ENCODE assay signal across 24 cellular contexts in the genomic region with DNA sequence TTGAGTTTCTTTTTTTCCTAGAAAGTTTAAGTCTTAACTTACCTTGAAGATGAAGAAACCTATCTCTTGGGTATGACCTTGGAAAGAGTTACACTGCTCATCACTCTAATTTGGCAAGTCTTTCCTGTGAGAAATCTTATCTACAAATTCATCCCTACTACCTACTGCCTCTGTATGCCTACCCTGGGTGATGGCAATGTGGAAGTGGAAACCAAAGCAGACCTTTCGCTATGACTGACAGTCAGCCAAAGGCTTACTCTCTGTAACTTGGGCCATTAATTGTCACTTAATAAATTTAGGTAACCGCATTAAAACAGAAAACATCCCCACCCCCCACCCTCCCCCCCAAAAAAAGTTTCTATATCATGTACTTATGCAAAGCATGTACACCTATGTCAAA.
DNase-seq lines count a peak whose midpoint lies in the region; ATAC-seq, FAIRE-seq and TF ChIP-seq lines count a peak whose summit lies in the region.
"Had no signal": no experiment of that assay in that cellular context is flagged by ENCODE, and none has a peak within 500 bp of the region (broad histone marks: within the 10 kb centered on the region; RNA-seq: fewer than 3 reads in every experiment).

No MANE protein-coding gene starts in this region.

- H3K79me2 ChIP-seq in GM12878 (ENCODE audit: control insufficient read depth, insufficient read depth, low read length), result no peaks in the 10 kb centered on the region

- TF ChIP-seq POLR2A in GM12892 (IDR thresholded peaks at IDR 0.05; ENCODE audit: low read depth, low read length), result no peak
- TF ChIP-seq POLR2A in GM12878 (IDR thresholded peaks at IDR 0.05; ENCODE audit: low read depth, low read length), result no peak

- no peak overlapping the region for H3K27ac Mint-ChIP-seq in activated naive CD8-positive, alpha-beta T cell treated with anti-CD3 and anti-CD28 coated beads, Interleukin-2, amount 50 U/mL, for 24 hours
- H3K27ac Mint-ChIP-seq in activated naive CD8-positive, alpha-beta T cell treated with anti-CD3 and anti-CD28 coated beads for 36 hours, result no peak overlapping the region
- H3K27ac Mint-ChIP-seq in WTC11, result no peak overlapping the region
- H3K27ac Mint-ChIP-seq: B cell; CD4-positive, alpha-beta T cell; CD8-positive, alpha-beta T cell had no signal

- no peaks in the 10 kb centered on the region for H3K4me1 ChIP-seq in GM12878 (ENCODE audit: control insufficient read depth, insufficient read depth, low read length)
- H3K4me1 ChIP-seq: A549; BLaER1 treated with 17β-estradiol and CSF1 and Interleukin-3, amounts not matched to agents 10 nM and 100 nM; Caco-2 had no signal

- no peak overlapping the region for H3K27ac ChIP-seq in GM12878 (ENCODE audit: control insufficient read depth, insufficient read depth)
- H3K27ac ChIP-seq: 22Rv1; A549; BLaER1 treated with 17β-estradiol and CSF1 and Interleukin-3, amounts not matched to agents 10 nM and 100 nM; C4-2B had no signal

- no TSS peak for BruUV-seq in GM12878 (replicated peaks; lab: Mats Ljungman, UMichigan)

- no peaks in the 10 kb centered on the region for H4K20me1 ChIP-seq in GM12878 (ENCODE audit: control insufficient read depth, insufficient read depth)
- H4K20me1 ChIP-seq: BLaER1 treated with 17β-estradiol and CSF1 and Interleukin-3, amounts not matched to agents 10 nM and 100 nM had no signal

- no peaks in the 10 kb centered on the region for H3K9me3 Mint-ChIP-seq in activated naive CD8-positive, alpha-beta T cell treated with anti-CD3 and anti-CD28 coated beads, Interleukin-2, amount 50 U/mL, for 24 hours
- no peaks in the 10 kb centered on the region for H3K9me3 Mint-ChIP-seq in activated naive CD8-positive, alpha-beta T cell treated with anti-CD3 and anti-CD28 coated beads for 36 hours
- no peaks in the 10 kb centered on the region for H3K9me3 Mint-ChIP-seq in WTC11
- H3K9me3 Mint-ChIP-seq: CD4-positive, alpha-beta T cell; CD8-positive, alpha-beta T cell had no signal

- peak; percentile 33 for ATAC-seq in activated naive CD8-positive, alpha-beta T cell treated with anti-CD3 and anti-CD28 coated beads, Interleukin-2, amount 50 U/mL, for 24 hours
- ATAC-seq in GM18868 (IDR thresholded peaks at IDR 0.05; ENCODE audit: unreplicated experiment) (peak; percentile 63), GM12878 (no peak), WTC11 (no peak)
- ATAC-seq: A549; CD8-positive, alpha-beta T cell had no signal

- FAIRE-seq in GM12892 (lab: Jason Lieb, UNC), result peak; percentile 9
- no peak for FAIRE-seq in GM12878 (lab: Jason Lieb, UNC)
- FAIRE-seq: A549, D721Med, GM12891 had no signal

- no peaks in the 10 kb centered on the region for H3K27me3 Mint-ChIP-seq in activated naive CD8-positive, alpha-beta T cell treated with anti-CD3 and anti-CD28 coated beads, Interleukin-2, amount 50 U/mL, for 24 hours
- no peaks in the 10 kb centered on the region for H3K27me3 Mint-ChIP-seq in activated naive CD8-positive, alpha-beta T cell treated with anti-CD3 and anti-CD28 coated beads for 36 hours
- no peaks in the 10 kb centered on the region for H3K27me3 Mint-ChIP-seq in WTC11 (ENCODE audit: low read depth)
- H3K27me3 Mint-ChIP-seq: B cell; CD4-positive, alpha-beta T cell had no signal

- no peak for TF ChIP-seq EP300 in GM12878 (IDR thresholded peaks at IDR 0.05; ENCODE audit: borderline replicate concordance in 1 of 2, control insufficient read depth in 1 of 2, low read depth in 2 of 2, low read length in 2 of 2)

- TF ChIP-seq RAD21 in GM12878 (IDR thresholded peaks at IDR 0.05; ENCODE audit: insufficient read depth, low read depth, low read length), result no peak

- H2AFZ ChIP-seq in GM12878 (ENCODE audit: control insufficient read depth, low read depth, low read length), result no peak overlapping the region

- H3K9ac ChIP-seq in GM12878 (ENCODE audit: control insufficient read depth, insufficient read depth, low read length), result no peak overlapping the region
- H3K9ac ChIP-seq: BLaER1 treated with 17β-estradiol and CSF1 and Interleukin-3, amounts not matched to agents 10 nM and 100 nM had no signal

- H3K4me3 ChIP-seq in GM12878, result no peak overlapping the region
- H3K4me3 ChIP-seq: A549; BLaER1 treated with 17β-estradiol and CSF1 and Interleukin-3, amounts not matched to agents 10 nM and 100 nM had no signal

- no peak overlapping the region for H3K4me3 Mint-ChIP-seq in activated naive CD8-positive, alpha-beta T cell treated with anti-CD3 and anti-CD28 coated beads, Interleukin-2, amount 50 U/mL, for 24 hours
- H3K4me3 Mint-ChIP-seq in activated naive CD8-positive, alpha-beta T cell treated with anti-CD3 and anti-CD28 coated beads for 36 hours, result no peak overlapping the region
- no peak overlapping the region for H3K4me3 Mint-ChIP-seq in WTC11
- H3K4me3 Mint-ChIP-seq: B cell; CD4-positive, alpha-beta T cell; CD8-positive, alpha-beta T cell had no signal

- peaks cover 14% of the 10 kb centered on the region for H3K4me1 Mint-ChIP-seq in activated naive CD8-positive, alpha-beta T cell treated with anti-CD3 and anti-CD28 coated beads, Interleukin-2, amount 50 U/mL, for 24 hours
- H3K4me1 Mint-ChIP-seq in activated naive CD8-positive, alpha-beta T cell treated with anti-CD3 and anti-CD28 coated beads for 36 hours, result peaks cover 8% of the 10 kb centered on the region
- no peaks in the 10 kb centered on the region for H3K4me1 Mint-ChIP-seq in WTC11
- H3K4me1 Mint-ChIP-seq: B cell had no signal

- 50% methylated on average over 2 of the region's 2 CpGs for WGBS in GM12878 (ENCODE audit: insufficient coverage, insufficient replicate concordance, low lambda C conversion rate, missing lambda C conversion rate)

- peaks cover 0 to 1% of the 10 kb centered on the region in 2 experiments for H3K36me3 ChIP-seq in GM12878 (ENCODE audit: control insufficient read depth in 2 of 2, insufficient read depth in 2 of 2, low read length in 1 of 2)

- intact Hi-C loops in GM12878 (cut with micrococcal nuclease; ENCODE audit: unreplicated experiment), result no loop called here

- RAD21 ChIA-PET in GM12878 (lab: Charles Lee; ENCODE audit: unreplicated experiment), result no interaction called here

- peaks cover 22% of the 10 kb centered on the region for H3K36me3 Mint-ChIP-seq in activated naive CD8-positive, alpha-beta T cell treated with anti-CD3 and anti-CD28 coated beads, Interleukin-2, amount 50 U/mL, for 24 hours (ENCODE audit: low read depth)
- peaks cover 14% of the 10 kb centered on the region for H3K36me3 Mint-ChIP-seq in activated naive CD8-positive, alpha-beta T cell treated with anti-CD3 and anti-CD28 coated beads for 36 hours
- H3K36me3 Mint-ChIP-seq in WTC11, result no peaks in the 10 kb centered on the region

- in situ Hi-C loops in GM12878 (cut with MboI), result no loop called here

- CTCF ChIA-PET in GM12878 (lab: Yijun Ruan, JAX), result interaction anchor here (0.9 to 1.7 kb wide), 2 partner anchors 9 to 94 kb away, joined by 3 to 4 read pairs; no protein-coding TSS in a partner anchor
- CTCF ChIA-PET in WTC11 (lab: Charles Lee), result interaction anchor here (1.4 kb wide), 1 partner anchor 9 kb away, joined by 3 read pairs; no protein-coding TSS in a partner anchor

- no peak overlapping the region for H3K4me2 ChIP-seq in GM12878 (ENCODE audit: control insufficient read depth, insufficient read depth)
- H3K4me2 ChIP-seq: A549; BLaER1 treated with 17β-estradiol and CSF1 and Interleukin-3, amounts not matched to agents 10 nM and 100 nM had no signal

- DNase-seq in activated naive CD8-positive, alpha-beta T cell treated with anti-CD3 and anti-CD28 coated beads, Interleukin-2, amount 50 U/mL, for 24 hours, result no peak
- DNase-seq in activated naive CD8-positive, alpha-beta T cell treated with anti-CD3 and anti-CD28 coated beads for 36 hours, result no peak
- DNase-seq in GM12892 (ENCODE audit: insufficient read length) (no peak), GM12878 (ENCODE audit: low read depth, low spot score) (peak; percentile 7), DMS53 treated with DMSO at 0.1 percent for 48 hours (lab: John Stamatoyannopoulos, UW; ENCODE audit: unreplicated experiment) (no peak), WTC11 (ENCODE audit: low spot score) (no peak)
- DNase-seq in activated naive CD4-positive, alpha-beta T cell treated with Interleukin-2 at 50 U/mL for 16 hours, result no peak
- DNase-seq: AML-193; Caco-2; Calu3; CD4-positive, alpha-beta T cell; CD8-positive, alpha-beta T cell; DMS79; DND-41; EL; GDM1 had no signal

- SMC1A ChIA-PET in GM12878 (lab: Charles Lee; ENCODE audit: uncharacterized antibody, unreplicated experiment), result interaction anchor here (0.9 to 1.4 kb wide), 2 partner anchors 8 to 10 kb away, joined by 4 to 5 read pairs; no protein-coding TSS in a partner anchor

- no peaks in the 10 kb centered on the region for H3K9me3 ChIP-seq in GM12878 (replicated peaks; ENCODE audit: control insufficient read depth, insufficient read depth, low read length)
- H3K9me3 ChIP-seq: A549; BLaER1 treated with 17β-estradiol and CSF1 and Interleukin-3, amounts not matched to agents 10 nM and 100 nM; Caco-2 had no signal

- TF ChIP-seq CTCF in GM12878 (IDR thresholded peaks at IDR 0.05 in 2 of 3, conservative IDR thresholded peaks at IDR 0.05 in 1 of 3; ENCODE audit: control insufficient read depth in 2 of 3, extremely low read depth in 1 of 3, insufficient read depth in 1 of 3, low read depth in 3 of 3, low read length in 3 of 3) (no peak), WTC11 (IDR thresholded peaks at IDR 0.05) (no peak)

- POLR2A ChIA-PET in GM12878 (lab: Charles Lee) (interaction anchor here (0.5 to 0.6 kb wide), 2 partner anchors 20 to 86 kb away, joined by 3 to 4 read pairs; no protein-coding TSS in a partner anchor), WTC11 (lab: Charles Lee) (no interaction called here)

- H3K27me3 ChIP-seq in GM12878 (replicated peaks in 1 of 2; ENCODE audit: control insufficient read depth in 2 of 2, insufficient read depth in 2 of 2, low read length in 1 of 2), result no peaks in the 10 kb centered on the region
- H3K27me3 ChIP-seq: BLaER1 treated with 17β-estradiol and CSF1 and Interleukin-3, amounts not matched to agents 10 nM and 100 nM had no signal

TF ChIP-seq in GM12878, 131 proteins besides CTCF, POLR2A, EP300 and RAD21 (continues in another document):
- TF ChIP-seq SRF (IDR thresholded peaks at IDR 0.05; ENCODE audit: low read depth in 2 of 2, low read length in 2 of 2), result no peak

TF ChIP-seq in WTC11, 78 proteins besides CTCF, POLR2A, EP300 and RAD21 (continues in another document):
- TF ChIP-seq, protein P1, sequence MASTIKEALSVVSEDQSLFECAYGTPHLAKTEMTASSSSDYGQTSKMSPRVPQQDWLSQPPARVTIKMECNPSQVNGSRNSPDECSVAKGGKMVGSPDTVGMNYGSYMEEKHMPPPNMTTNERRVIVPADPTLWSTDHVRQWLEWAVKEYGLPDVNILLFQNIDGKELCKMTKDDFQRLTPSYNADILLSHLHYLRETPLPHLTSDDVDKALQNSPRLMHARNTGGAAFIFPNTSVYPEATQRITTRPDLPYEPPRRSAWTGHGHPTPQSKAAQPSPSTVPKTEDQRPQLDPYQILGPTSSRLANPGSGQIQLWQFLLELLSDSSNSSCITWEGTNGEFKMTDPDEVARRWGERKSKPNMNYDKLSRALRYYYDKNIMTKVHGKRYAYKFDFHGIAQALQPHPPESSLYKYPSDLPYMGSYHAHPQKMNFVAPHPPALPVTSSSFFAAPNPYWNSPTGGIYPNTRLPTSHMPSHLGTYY (CRISPR knock-in tag; IDR thresholded peaks at IDR 0.05), result no peak
- TF ChIP-seq CREM (CRISPR knock-in tag; IDR thresholded peaks at IDR 0.05) (no peak), NFYB (CRISPR knock-in tag; conservative IDR thresholded peaks at IDR 0.05; ENCODE audit: low read depth) (no peak)

Comparison
In these comparisons a context has a peak if more than half of its experiments do, and no peak if none do; other contexts are left out.
1. ATAC-seq: peak in activated naive CD8-positive, alpha-beta T cell treated with anti-CD3 and anti-CD28 coated beads, Interleukin-2, amount 50 U/mL, for 24 hours (single experiment) and GM18868 (single experiment); none in GM12878 (single experiment) and WTC11 (single experiment).